ENCODE assay signal across 19 cellular contexts in the genomic region with DNA sequence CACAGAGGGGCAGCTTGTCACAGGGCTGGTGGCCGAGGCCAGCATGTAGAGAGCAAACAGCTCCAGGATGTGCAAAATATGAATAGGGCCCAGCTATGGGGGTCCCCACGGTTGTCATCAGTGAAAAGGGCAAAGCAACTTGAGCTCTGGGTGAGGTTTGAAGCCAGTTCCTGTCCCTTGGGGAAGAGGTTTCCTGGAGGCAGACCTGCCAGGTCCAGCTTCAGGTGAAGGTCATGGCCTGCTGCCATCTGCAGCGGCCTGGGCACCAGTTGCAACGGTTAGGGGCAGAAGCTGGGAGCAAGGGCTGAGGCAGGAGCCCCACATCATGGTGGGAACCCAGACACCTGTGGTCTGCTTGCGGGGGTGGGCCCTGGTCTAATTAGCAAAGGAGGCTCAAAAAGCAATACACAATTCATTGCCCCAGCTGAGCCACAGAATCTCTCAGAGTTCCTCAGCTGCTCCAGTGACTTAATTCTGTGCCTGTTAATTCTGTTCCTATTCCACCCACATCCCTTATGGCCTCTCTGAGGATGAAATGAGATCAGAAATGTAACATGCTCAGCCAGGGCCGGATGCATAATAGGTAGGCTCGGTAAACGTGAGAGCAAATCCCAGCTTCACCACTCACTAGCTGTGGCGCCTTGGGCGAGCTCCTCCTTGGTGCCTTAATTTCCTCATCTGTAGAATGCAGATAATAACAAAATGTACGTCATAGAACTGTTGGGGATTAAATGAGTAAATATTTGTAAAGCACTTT. TPM values are rescaled to one million over a fixed set of nuclear protein-coding genes. Genes with fewer than 3 reads are reported as not detected.
DNase-seq lines count a peak whose midpoint lies in the region; ATAC-seq lines count a peak whose summit lies in the region.
"Had no signal": no experiment of that assay in that cellular context is flagged by ENCODE, and none has a peak within 500 bp of the region (broad histone marks: within the 10 kb centered on the region; RNA-seq: fewer than 3 reads in every experiment).

No MANE protein-coding gene starts in this region.

- H2AK5ac ChIP-seq in neuronal stem cell (ENCODE audit: low read depth, low read length), result peak overlapping the region; percentile 24

- H3K9ac ChIP-seq in neuronal stem cell (ENCODE audit: low read depth, low read length, poor library complexity), result no peak overlapping the region

- peak overlapping the region; percentile 18 for H2AFZ ChIP-seq in neuronal stem cell (ENCODE audit: low read length)

- no peak overlapping the region for H4K91ac ChIP-seq in neuronal stem cell (ENCODE audit: low read depth, low read length, poor library complexity)

- no peak overlapping the region for H2BK12ac ChIP-seq in neuronal stem cell (ENCODE audit: low read length)

- no peak overlapping the region for H4K8ac ChIP-seq in neuronal stem cell (ENCODE audit: low read depth, low read length)

- H3K18ac ChIP-seq in neuronal stem cell (ENCODE audit: low read length), result peak overlapping the region; percentile 29

- WGBS in neuronal stem cell (ENCODE audit: extremely low coverage in 2 of 2, insufficient read length in 2 of 2, insufficient replicate concordance in 1 of 2), 2 donors, result no CpG with 5 or more reads among the region's 11 CpGs

- no peak overlapping the region for H2BK15ac ChIP-seq in neuronal stem cell (ENCODE audit: low read length)

- no peak overlapping the region for H3K4me3 ChIP-seq in neuronal stem cell (ENCODE audit: low read length in 2 of 2)

- no peak overlapping the region for H2BK120ac ChIP-seq in neuronal stem cell (ENCODE audit: low read depth, low read length)

- no peak overlapping the region for H3K27ac ChIP-seq in neuronal stem cell (replicated peaks; ENCODE audit: low read length)
- H3K27ac ChIP-seq: foreskin keratinocyte had no signal

- H3K27me3 ChIP-seq in neuronal stem cell (ENCODE audit: control insufficient read depth in 3 of 3, insufficient read depth in 3 of 3, low read depth in 1 of 3, low read length in 3 of 3), result peaks cover 0 to 3% (median 0%) of the 10 kb centered on the region in 3 experiments
- H3K27me3 ChIP-seq: foreskin keratinocyte had no signal

- no peaks in the 10 kb centered on the region for H3K9me3 ChIP-seq in neuronal stem cell (replicated peaks in 1 of 2; ENCODE audit: control insufficient read depth in 2 of 2, insufficient read depth in 1 of 2, low read depth in 1 of 2, low read length in 2 of 2)

- no peak overlapping the region for H3K4me2 ChIP-seq in neuronal stem cell (ENCODE audit: insufficient read depth, low read length, poor library complexity, severe bottlenecking)

- H3K79me1 ChIP-seq in neuronal stem cell (ENCODE audit: low read depth, low read length), result no peaks in the 10 kb centered on the region

- no peaks in the 10 kb centered on the region for H3K4me1 ChIP-seq in neuronal stem cell (ENCODE audit: control insufficient read depth in 2 of 2, insufficient read depth in 1 of 2, low read depth in 1 of 2, low read length in 2 of 2)
- H3K4me1 ChIP-seq: foreskin keratinocyte had no signal

- DNase-seq in Ammon's horn (ENCODE audit: low spot score), result peak; percentile 69
- peak; percentile 94 for DNase-seq in DMS53 treated with DMSO at 0.1 percent for 48 hours (lab: John Stamatoyannopoulos, UW; ENCODE audit: unreplicated experiment)
- DNase-seq in cerebellum (ENCODE audit: low spot score), result peak; percentile 70
- no peak for DNase-seq in neuronal stem cell (ENCODE audit: low spot score)
- DNase-seq in EL, result no peak
- no peak for DNase-seq in NCI-H1417 (lab: John Stamatoyannopoulos, UW)
- DNase-seq: activated B cell treated with CpG ODN at 0.5 μM for 24 hours; activated CD8-positive, alpha-beta memory T cell treated with anti-CD3 and anti-CD28 coated beads, Interleukin-2, amount 50 U/mL, for 48 hours; activated naive CD4-positive, alpha-beta T cell treated with anti-CD3 and anti-CD28 coated beads for 36 hours; AML-193; endodermal cell; foreskin keratinocyte; HFFc6; KBM-7; NCI-H146; NCI-H526 treated with DMSO at 0.1 percent for 48 hours; T-helper 1 cell had no signal

- no peak overlapping the region for H3K23ac ChIP-seq in neuronal stem cell (ENCODE audit: low read depth, low read length, poor library complexity)

- ATAC-seq in HG03045 (IDR thresholded peaks at IDR 0.05; ENCODE audit: unreplicated experiment) (no peak), HG03565 (IDR thresholded peaks at IDR 0.05; ENCODE audit: unreplicated experiment) (no peak)
- ATAC-seq: foreskin keratinocyte had no signal

- no peaks in the 10 kb centered on the region for H3K36me3 ChIP-seq in neuronal stem cell (replicated peaks in 1 of 2; ENCODE audit: control insufficient read depth in 2 of 2, insufficient read depth in 2 of 2, low read length in 2 of 2)

- H2BK5ac ChIP-seq in neuronal stem cell (ENCODE audit: low read length), result no peak overlapping the region

- H3K14ac ChIP-seq in neuronal stem cell (ENCODE audit: low read length), result no peak overlapping the region

- H3K4ac ChIP-seq in neuronal stem cell (ENCODE audit: low read length), result no peak overlapping the region

RNA-seq across cellular contexts. Expression of a gene that starts 42.7 kb away (rescaled TPM):
- total RNA-seq in cerebellum, result 140 TPM
- 16.6 TPM for polyA plus RNA-seq in neuronal stem cell (2013, experiment 1 of 2)
- polyA plus RNA-seq in neuronal stem cell (2013, experiment 2 of 2), result 16.6 TPM
- total RNA-seq: activated B cell treated with CpG ODN at 0.5 μM for 24 hours; activated naive CD4-positive, alpha-beta T cell treated with anti-CD3 and anti-CD28 coated beads for 36 hours had no signal

RNA-seq across cellular contexts. Expression of a gene that starts 59.3 kb away (rescaled TPM):
- total RNA-seq in cerebellum, result 20.0 TPM
- 0.36 TPM for polyA plus RNA-seq in neuronal stem cell (2013, experiment 1 of 2)
- 0.26 TPM for polyA plus RNA-seq in neuronal stem cell (2013, experiment 2 of 2)

Comparison
In these comparisons a context has a peak if more than half of its experiments do, and no peak if none do; other contexts are left out.
1. DNase-seq: peak in Ammon's horn (single experiment), DMS53 treated with DMSO at 0.1 percent for 48 hours (single experiment) and cerebellum (single experiment); none in neuronal stem cell (single experiment), EL (single experiment) and NCI-H1417 (0 of 3).